Comparison of ENCODE assay signal across 1 cellular context in the genomic region with DNA sequence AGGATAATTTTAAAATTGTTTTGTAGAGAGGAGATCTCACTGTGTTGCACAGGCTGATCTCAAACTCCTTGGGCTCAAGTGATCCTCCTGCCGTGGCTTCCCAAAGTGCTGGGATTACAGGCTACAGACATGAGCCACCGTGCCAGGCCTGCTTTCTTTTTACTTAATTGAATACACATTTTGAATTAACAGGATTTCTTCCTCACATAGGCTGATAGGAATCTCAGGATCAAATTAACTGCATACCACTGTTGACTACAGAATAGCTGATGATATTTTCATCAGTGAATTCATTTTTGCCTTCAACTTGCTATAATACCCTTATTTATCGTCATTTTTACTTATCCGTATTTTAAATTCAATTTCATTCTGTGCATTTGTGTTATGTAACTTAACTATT.
A peak's percentile ranks its signal among the peaks of the same experiment; 100 is the strongest.
TF ChIP-seq lines count a peak whose summit lies in the region.

No MANE protein-coding gene starts in this region.

TF ChIP-seq in SK-N-SH, 30 proteins besides CTCF, POLR2A, EP300 and RAD21:
- TF ChIP-seq, protein P1, sequence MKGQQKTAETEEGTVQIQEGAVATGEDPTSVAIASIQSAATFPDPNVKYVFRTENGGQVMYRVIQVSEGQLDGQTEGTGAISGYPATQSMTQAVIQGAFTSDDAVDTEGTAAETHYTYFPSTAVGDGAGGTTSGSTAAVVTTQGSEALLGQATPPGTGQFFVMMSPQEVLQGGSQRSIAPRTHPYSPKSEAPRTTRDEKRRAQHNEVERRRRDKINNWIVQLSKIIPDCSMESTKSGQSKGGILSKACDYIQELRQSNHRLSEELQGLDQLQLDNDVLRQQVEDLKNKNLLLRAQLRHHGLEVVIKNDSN (IDR thresholded peaks at IDR 0.05; ENCODE audit: borderline replicate concordance, low read depth) = no peak
- TF ChIP-seq GATA2 (CRISPR knock-in tag; IDR thresholded peaks at IDR 0.05) (peak; percentile 63), GABPA (IDR thresholded peaks at IDR 0.05; ENCODE audit: low read depth) (no peak), RCOR1 (IDR thresholded peaks at IDR 0.05; ENCODE audit: low read length) (peak; percentile 87), FOXJ3 (CRISPR knock-in tag; IDR thresholded peaks at IDR 0.05) (peak; percentile 50; the same call in 1 of the 2 replicates)
- TF ChIP-seq, protein P2, sequence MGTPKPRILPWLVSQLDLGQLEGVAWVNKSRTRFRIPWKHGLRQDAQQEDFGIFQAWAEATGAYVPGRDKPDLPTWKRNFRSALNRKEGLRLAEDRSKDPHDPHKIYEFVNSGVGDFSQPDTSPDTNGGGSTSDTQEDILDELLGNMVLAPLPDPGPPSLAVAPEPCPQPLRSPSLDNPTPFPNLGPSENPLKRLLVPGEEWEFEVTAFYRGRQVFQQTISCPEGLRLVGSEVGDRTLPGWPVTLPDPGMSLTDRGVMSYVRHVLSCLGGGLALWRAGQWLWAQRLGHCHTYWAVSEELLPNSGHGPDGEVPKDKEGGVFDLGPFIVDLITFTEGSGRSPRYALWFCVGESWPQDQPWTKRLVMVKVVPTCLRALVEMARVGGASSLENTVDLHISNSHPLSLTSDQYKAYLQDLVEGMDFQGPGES (IDR thresholded peaks at IDR 0.05; ENCODE audit: low read depth, low read length) = no peak
